In the genomic region with DNA sequence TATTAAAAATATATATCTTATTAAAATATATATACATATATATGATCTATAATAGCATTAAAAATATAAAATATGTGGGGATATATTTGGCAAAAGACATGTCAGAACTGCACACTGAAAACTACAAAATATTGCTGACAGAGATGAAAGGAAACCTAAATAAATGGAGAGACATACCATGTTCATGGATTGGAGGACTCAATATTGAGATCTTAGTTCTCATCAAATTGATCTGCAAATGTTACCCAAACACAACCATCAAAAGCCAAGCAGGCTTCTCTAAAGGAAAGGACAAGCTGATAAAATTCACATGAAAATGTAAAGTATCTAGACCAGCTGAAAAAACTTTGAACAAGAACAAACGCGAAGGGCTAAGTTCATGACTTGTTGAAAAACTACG, we compare ENCODE assay signal across 2 cellular contexts.
TF ChIP-seq lines count a peak whose summit lies in the region.

No MANE protein-coding gene starts in this region.

TF ChIP-seq in HEK293, 187 proteins besides CTCF, POLR2A, EP300 and RAD21:
- TF ChIP-seq SETDB1 (IDR thresholded peaks at IDR 0.05; ENCODE audit: insufficient read length, low read length) (peak; percentile 77), ZNF549 (tag by site-specific recombination; IDR thresholded peaks at IDR 0.05) (0 out of 2 replicates have a peak, but pooled peaks have one; percentile 47), ZNF248 (tag by site-specific recombination; IDR thresholded peaks at IDR 0.05) (peak; percentile 100), ZNF175 (tag by site-specific recombination; IDR thresholded peaks at IDR 0.05) (no peak)

TF ChIP-seq in K562, 482 proteins besides CTCF, POLR2A, EP300 and RAD21:
- no peak for TF ChIP-seq PHF21A (IDR thresholded peaks at IDR 0.05; ENCODE audit: borderline replicate concordance, low read depth)
- TF ChIP-seq, protein P1, sequence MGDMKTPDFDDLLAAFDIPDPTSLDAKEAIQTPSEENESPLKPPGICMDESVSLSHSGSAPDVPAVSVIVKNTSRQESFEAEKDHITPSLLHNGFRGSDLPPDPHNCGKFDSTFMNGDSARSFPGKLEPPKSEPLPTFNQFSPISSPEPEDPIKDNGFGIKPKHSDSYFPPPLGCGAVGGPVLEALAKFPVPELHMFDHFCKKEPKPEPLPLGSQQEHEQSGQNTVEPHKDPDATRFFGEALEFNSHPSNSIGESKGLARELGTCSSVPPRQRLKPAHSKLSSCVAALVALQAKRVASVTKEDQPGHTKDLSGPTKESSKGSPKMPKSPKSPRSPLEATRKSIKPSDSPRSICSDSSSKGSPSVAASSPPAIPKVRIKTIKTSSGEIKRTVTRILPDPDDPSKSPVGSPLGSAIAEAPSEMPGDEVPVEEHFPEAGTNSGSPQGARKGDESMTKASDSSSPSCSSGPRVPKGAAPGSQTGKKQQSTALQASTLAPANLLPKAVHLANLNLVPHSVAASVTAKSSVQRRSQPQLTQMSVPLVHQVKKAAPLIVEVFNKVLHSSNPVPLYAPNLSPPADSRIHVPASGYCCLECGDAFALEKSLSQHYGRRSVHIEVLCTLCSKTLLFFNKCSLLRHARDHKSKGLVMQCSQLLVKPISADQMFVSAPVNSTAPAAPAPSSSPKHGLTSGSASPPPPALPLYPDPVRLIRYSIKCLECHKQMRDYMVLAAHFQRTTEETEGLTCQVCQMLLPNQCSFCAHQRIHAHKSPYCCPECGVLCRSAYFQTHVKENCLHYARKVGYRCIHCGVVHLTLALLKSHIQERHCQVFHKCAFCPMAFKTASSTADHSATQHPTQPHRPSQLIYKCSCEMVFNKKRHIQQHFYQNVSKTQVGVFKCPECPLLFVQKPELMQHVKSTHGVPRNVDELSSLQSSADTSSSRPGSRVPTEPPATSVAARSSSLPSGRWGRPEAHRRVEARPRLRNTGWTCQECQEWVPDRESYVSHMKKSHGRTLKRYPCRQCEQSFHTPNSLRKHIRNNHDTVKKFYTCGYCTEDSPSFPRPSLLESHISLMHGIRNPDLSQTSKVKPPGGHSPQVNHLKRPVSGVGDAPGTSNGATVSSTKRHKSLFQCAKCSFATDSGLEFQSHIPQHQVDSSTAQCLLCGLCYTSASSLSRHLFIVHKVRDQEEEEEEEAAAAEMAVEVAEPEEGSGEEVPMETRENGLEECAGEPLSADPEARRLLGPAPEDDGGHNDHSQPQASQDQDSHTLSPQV (IDR thresholded peaks at IDR 0.05) = no peak
- TF ChIP-seq C11orf30 (IDR thresholded peaks at IDR 0.05; ENCODE audit: low read depth) = 0 out of 2 replicates have a peak, but pooled peaks have one; percentile 2
- TF ChIP-seq SIX5 (IDR thresholded peaks at IDR 0.05; ENCODE audit: borderline replicate concordance in 1 of 2, insufficient read depth in 1 of 2, low read depth in 1 of 2, low read length in 2 of 2) = no peak
- TF ChIP-seq NR3C1 (CRISPR knock-in tag; IDR thresholded peaks at IDR 0.05) = no peak
- peak; percentile 60 for TF ChIP-seq ZNF316 (IDR thresholded peaks at IDR 0.05)
- TF ChIP-seq, protein P2, sequence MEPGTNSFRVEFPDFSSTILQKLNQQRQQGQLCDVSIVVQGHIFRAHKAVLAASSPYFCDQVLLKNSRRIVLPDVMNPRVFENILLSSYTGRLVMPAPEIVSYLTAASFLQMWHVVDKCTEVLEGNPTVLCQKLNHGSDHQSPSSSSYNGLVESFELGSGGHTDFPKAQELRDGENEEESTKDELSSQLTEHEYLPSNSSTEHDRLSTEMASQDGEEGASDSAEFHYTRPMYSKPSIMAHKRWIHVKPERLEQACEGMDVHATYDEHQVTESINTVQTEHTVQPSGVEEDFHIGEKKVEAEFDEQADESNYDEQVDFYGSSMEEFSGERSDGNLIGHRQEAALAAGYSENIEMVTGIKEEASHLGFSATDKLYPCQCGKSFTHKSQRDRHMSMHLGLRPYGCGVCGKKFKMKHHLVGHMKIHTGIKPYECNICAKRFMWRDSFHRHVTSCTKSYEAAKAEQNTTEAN (CRISPR knock-in tag; IDR thresholded peaks at IDR 0.05) = no peak
